In genomic region chr14:59333668-59334067, GRCh38 we compare ENCODE assay signal across 8 cellular contexts.
DNase-seq lines count a peak whose midpoint lies in the region; ATAC-seq and TF ChIP-seq lines count a peak whose summit lies in the region.

No MANE protein-coding gene starts in this region.

- peaks cover 0 to 20% (median 0%) of the 10 kb centered on the region in 3 donors for H3K36me3 ChIP-seq in Peyer's patch
- peaks cover 0 to 16% of the 10 kb centered on the region in 2 donors for H3K36me3 ChIP-seq in gastroesophageal sphincter

- H3K4me1 Mint-ChIP-seq in activated T-helper 2 cell treated with anti-CD3 and anti-CD28 coated beads, Interferon-gamma antibody, Interleukin-2, Interleukin-4, amounts not matched to agents 10 μg/mL and 5 μg/mL and 100 μg/mL, durations not matched to agents 14 hours and 24 hours and 36 hours (ENCODE audit: low read depth), result peaks cover 3% of the 10 kb centered on the region

- no peaks in the 10 kb centered on the region for H3K27me3 Mint-ChIP-seq in activated T-helper 2 cell treated with anti-CD3 and anti-CD28 coated beads, Interferon-gamma antibody, Interleukin-2, Interleukin-4, amounts not matched to agents 10 μg/mL and 5 μg/mL and 100 μg/mL, durations not matched to agents 14 hours and 24 hours and 36 hours (ENCODE audit: low read depth)

- peaks cover 13% of the 10 kb centered on the region for H3K36me3 Mint-ChIP-seq in activated T-helper 2 cell treated with anti-CD3 and anti-CD28 coated beads, Interferon-gamma antibody, Interleukin-2, Interleukin-4, amounts not matched to agents 10 μg/mL and 5 μg/mL and 100 μg/mL, durations not matched to agents 14 hours and 24 hours and 36 hours (ENCODE audit: low read depth)

- 0 to 9% methylated on average over 1 of the region's 1 CpG for WGBS in gastroesophageal sphincter (ENCODE audit: low coverage in 1 of 2), 2 donors

- intact Hi-C loops in activated T-helper 2 cell treated with anti-CD3 and anti-CD28 coated beads, Interferon-gamma antibody, Interleukin-2, Interleukin-4, amounts not matched to agents 10 μg/mL and 5 μg/mL and 100 μg/mL, durations not matched to agents 14 hours and 24 hours and 36 hours (cut with micrococcal nuclease), result no loop called here

- H3K4me3 ChIP-seq in Peyer's patch, result no peak overlapping the region
- H3K4me3 ChIP-seq in gastroesophageal sphincter, result no peak overlapping the region

- peak overlapping the region in 3 of 4 donors; percentile 2 to 76 (median 59) for H3K27ac ChIP-seq in Peyer's patch
- H3K27ac ChIP-seq in gastroesophageal sphincter, result peak overlapping the region; percentile 85 to 99 (median 88)

- ATAC-seq in gastroesophageal sphincter, result peak; percentile 89
- no peak for ATAC-seq in GM21526 (IDR thresholded peaks at IDR 0.05; ENCODE audit: low FRiP score, unreplicated experiment)

- no peak overlapping the region for H3K4me3 Mint-ChIP-seq in activated T-helper 2 cell treated with anti-CD3 and anti-CD28 coated beads, Interferon-gamma antibody, Interleukin-2, Interleukin-4, amounts not matched to agents 10 μg/mL and 5 μg/mL and 100 μg/mL, durations not matched to agents 14 hours and 24 hours and 36 hours (ENCODE audit: low read depth)

- peak; percentile 95 for DNase-seq in EH (ENCODE audit: low read depth)
- DNase-seq in Peyer's patch, result no peak
- DNase-seq in pulmonary artery endothelial cell (ENCODE audit: low read depth, low spot score), result peak; percentile 84
- DNase-seq in activated T-helper 2 cell treated with anti-CD3 and anti-CD28 coated beads, Interferon-gamma antibody, Interleukin-2, Interleukin-4, amounts not matched to agents 10 μg/mL and 5 μg/mL and 100 μg/mL, durations not matched to agents 14 hours and 24 hours and 36 hours (ENCODE audit: low spot score), result no peak
- DNase-seq in SHP77 (lab: John Stamatoyannopoulos, UW), result no peak
- DNase-seq in activated CD8-positive, alpha-beta memory T cell treated with anti-CD3 and anti-CD28 coated beads, Interleukin-2, amount 50 U/mL, for 48 hours, result no peak

- no peak overlapping the region for H3K27ac Mint-ChIP-seq in activated T-helper 2 cell treated with anti-CD3 and anti-CD28 coated beads, Interferon-gamma antibody, Interleukin-2, Interleukin-4, amounts not matched to agents 10 μg/mL and 5 μg/mL and 100 μg/mL, durations not matched to agents 14 hours and 24 hours and 36 hours

- no peak for TF ChIP-seq CTCF in Peyer's patch (IDR thresholded peaks at IDR 0.05)
- no peak for TF ChIP-seq CTCF in gastroesophageal sphincter (IDR thresholded peaks at IDR 0.05)

- H3K9me3 ChIP-seq in Peyer's patch (no peaks in the 10 kb centered on the region), gastroesophageal sphincter (no peaks in the 10 kb centered on the region)

- TF ChIP-seq POLR2A in Peyer's patch (IDR thresholded peaks at IDR 0.05) (no peak), gastroesophageal sphincter (IDR thresholded peaks at IDR 0.05) (no peak)

- H3K27me3 ChIP-seq in Peyer's patch (no peaks in the 10 kb centered on the region), gastroesophageal sphincter (no peaks in the 10 kb centered on the region)

- no peak for TF ChIP-seq EP300 in gastroesophageal sphincter (IDR thresholded peaks at IDR 0.05)

- H3K9me3 Mint-ChIP-seq in activated T-helper 2 cell treated with anti-CD3 and anti-CD28 coated beads, Interferon-gamma antibody, Interleukin-2, Interleukin-4, amounts not matched to agents 10 μg/mL and 5 μg/mL and 100 μg/mL, durations not matched to agents 14 hours and 24 hours and 36 hours, result no peaks in the 10 kb centered on the region

- H3K4me1 ChIP-seq in Peyer's patch, result no peaks in the 10 kb centered on the region
- peaks cover 23 to 99% (median 47%) of the 10 kb centered on the region in 3 donors for H3K4me1 ChIP-seq in gastroesophageal sphincter

Comparison
In these comparisons a context has a peak if more than half of its experiments do, and no peak if none do; other contexts are left out.
1. DNase-seq: peak in EH (single experiment) and pulmonary artery endothelial cell (single experiment); none in Peyer's patch (0 of 3), activated T-helper 2 cell treated with anti-CD3 and anti-CD28 coated beads, Interferon-gamma antibody, Interleukin-2, Interleukin-4, amounts not matched to agents 10 μg/mL and 5 μg/mL and 100 μg/mL, durations not matched to agents 14 hours and 24 hours and 36 hours (single experiment), SHP77 (0 of 2) and activated CD8-positive, alpha-beta memory T cell treated with anti-CD3 and anti-CD28 coated beads, Interleukin-2, amount 50 U/mL, for 48 hours (single experiment).